Comparison of ENCODE assay signal across 27 cellular contexts in the genomic region with DNA sequence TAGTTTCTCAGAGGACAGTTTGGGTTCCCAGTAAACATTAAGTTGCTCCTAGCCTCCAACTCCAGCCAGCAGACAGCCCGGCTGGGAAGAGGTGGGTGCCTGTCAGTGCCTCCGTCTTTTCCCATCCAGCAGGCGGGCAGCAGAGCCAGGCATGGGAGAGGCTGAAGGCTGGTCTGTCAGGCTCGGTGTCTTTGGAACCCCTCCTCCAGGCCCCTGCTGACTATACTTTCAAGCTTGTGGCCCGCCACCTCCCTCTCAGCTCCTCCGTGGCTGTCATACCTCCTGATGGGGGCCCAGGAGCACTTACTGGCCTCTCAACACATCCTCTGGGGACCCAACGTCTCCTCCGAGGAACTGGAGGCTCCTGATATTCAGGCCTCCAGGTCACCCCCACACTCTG.
"Had no signal": no experiment of that assay in that cellular context is flagged by ENCODE, and none has a peak within 500 bp of the region (broad histone marks: within the 10 kb centered on the region; RNA-seq: fewer than 3 reads in every experiment).

No MANE protein-coding gene starts in this region.

- H3K4me3 Mint-ChIP-seq: dendritic cell treated with granulocyte-macrophage colony-stimulating factor and Interleukin-4, amounts not matched to agents 40 ng/mL and 50 ng/mL, for 4 days; memory B cell; mesothelial cell of epicardium; naive B cell; nephron progenitor cell; stimulated activated effector memory CD8-positive, alpha-beta T cell treated with anti-CD3 and anti-CD28 coated beads, Interleukin-12 subunit alpha, Interleukin-12 subunit beta, amount 100 ng/mL, for 72 hours; type B pancreatic cell had no signal

- ATAC-seq: heart right ventricle; left colon; mucosa of descending colon; right lobe of liver; stimulated activated effector memory CD8-positive, alpha-beta T cell treated with anti-CD3 and anti-CD28 coated beads, Interleukin-12 subunit alpha, Interleukin-12 subunit beta, amount 100 ng/mL, for 72 hours had no signal

- DNase-seq: central memory CD4-positive, alpha-beta T cell; colonic mucosa; effector memory CD4-positive, alpha-beta T cell; erythroblast; esophagus squamous epithelium; foreskin melanocyte; glutamatergic neuron; heart right ventricle; hippocampal formation; kidney glomerular epithelial cell; left colon; mucosa of descending colon; naive B cell; nephron progenitor cell; occipital lobe; ovary; right lobe of liver; stimulated activated CD4-positive, alpha-beta T cell treated with anti-CD3 and anti-CD28 coated beads, Interleukin-2, amount 100 ng/mL, for 24 hours; stimulated activated CD4-positive, alpha-beta T cell treated with anti-CD3 and anti-CD28 coated beads, Interleukin-4, amount 100 ng/mL, for 24 hours; stimulated activated naive CD4-positive, alpha-beta T cell treated with Interleukin-2 at 50 U/mL for 16 hours; substantia nigra; testis had no signal

- H3K27ac Mint-ChIP-seq: dendritic cell treated with granulocyte-macrophage colony-stimulating factor and Interleukin-4, amounts not matched to agents 40 ng/mL and 50 ng/mL, for 4 days; memory B cell; mesothelial cell of epicardium; naive B cell; nephron progenitor cell; stimulated activated effector memory CD8-positive, alpha-beta T cell treated with anti-CD3 and anti-CD28 coated beads, Interleukin-12 subunit alpha, Interleukin-12 subunit beta, amount 100 ng/mL, for 72 hours; type B pancreatic cell had no signal

- H3K36me3 Mint-ChIP-seq: memory B cell; mesothelial cell of epicardium; naive B cell; stimulated activated effector memory CD8-positive, alpha-beta T cell treated with anti-CD3 and anti-CD28 coated beads, Interleukin-12 subunit alpha, Interleukin-12 subunit beta, amount 100 ng/mL, for 72 hours; type B pancreatic cell had no signal

- H3K4me1 Mint-ChIP-seq: memory B cell; mesothelial cell of epicardium; naive B cell; nephron progenitor cell; stimulated activated effector memory CD8-positive, alpha-beta T cell treated with anti-CD3 and anti-CD28 coated beads, Interleukin-12 subunit alpha, Interleukin-12 subunit beta, amount 100 ng/mL, for 72 hours had no signal

- H3K9me3 Mint-ChIP-seq: dendritic cell treated with granulocyte-macrophage colony-stimulating factor and Interleukin-4, amounts not matched to agents 40 ng/mL and 50 ng/mL, for 4 days; nephron progenitor cell; stimulated activated effector memory CD8-positive, alpha-beta T cell treated with anti-CD3 and anti-CD28 coated beads, Interleukin-12 subunit alpha, Interleukin-12 subunit beta, amount 100 ng/mL, for 72 hours; type B pancreatic cell had no signal
